1 cellular context compared by ENCODE assay signal in the genomic region with DNA sequence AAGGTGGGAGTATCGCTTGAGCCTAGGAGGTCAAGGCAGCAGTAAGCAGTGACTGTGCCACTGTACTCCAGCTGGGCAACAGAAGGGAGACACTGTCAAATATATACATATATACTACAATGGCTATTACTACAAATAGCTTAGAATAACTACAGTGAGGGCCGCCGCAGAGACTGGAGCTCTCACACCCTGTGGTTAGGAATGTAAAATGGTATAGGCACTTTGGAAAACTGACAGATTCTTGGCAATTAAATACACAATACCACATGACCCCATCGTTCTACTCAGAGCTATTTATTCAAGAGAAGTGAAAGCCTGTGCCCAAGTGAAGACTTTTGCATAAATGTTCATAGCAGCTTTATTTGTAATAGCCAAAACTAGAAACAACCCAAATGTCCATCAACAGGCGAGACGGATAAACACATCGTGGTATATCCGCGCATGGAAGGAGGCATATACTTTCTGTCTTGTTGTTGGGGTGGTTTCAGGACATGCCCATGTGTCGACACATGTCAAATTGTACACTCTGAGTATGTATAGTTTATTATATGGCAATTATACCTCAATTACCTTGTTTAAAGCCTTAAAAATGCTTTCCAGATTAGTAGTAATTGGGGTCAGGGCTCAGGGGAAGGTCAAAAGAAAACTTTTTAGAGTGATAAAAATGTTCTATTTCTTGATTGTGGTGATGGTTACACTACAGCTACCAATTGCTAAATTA.
A peak's percentile ranks its signal among the peaks of the same experiment; 100 is the strongest.
TF ChIP-seq lines count a peak whose summit lies in the region.

No MANE protein-coding gene starts in this region.

TF ChIP-seq in HEK293, 187 proteins besides CTCF, POLR2A, EP300 and RAD21 (continued from another document):
- TF ChIP-seq, protein P1, sequence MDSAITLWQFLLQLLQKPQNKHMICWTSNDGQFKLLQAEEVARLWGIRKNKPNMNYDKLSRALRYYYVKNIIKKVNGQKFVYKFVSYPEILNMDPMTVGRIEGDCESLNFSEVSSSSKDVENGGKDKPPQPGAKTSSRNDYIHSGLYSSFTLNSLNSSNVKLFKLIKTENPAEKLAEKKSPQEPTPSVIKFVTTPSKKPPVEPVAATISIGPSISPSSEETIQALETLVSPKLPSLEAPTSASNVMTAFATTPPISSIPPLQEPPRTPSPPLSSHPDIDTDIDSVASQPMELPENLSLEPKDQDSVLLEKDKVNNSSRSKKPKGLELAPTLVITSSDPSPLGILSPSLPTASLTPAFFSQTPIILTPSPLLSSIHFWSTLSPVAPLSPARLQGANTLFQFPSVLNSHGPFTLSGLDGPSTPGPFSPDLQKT (IDR thresholded peaks at IDR 0.05; ENCODE audit: borderline replicate concordance, low read depth, low read length): no peak
- TF ChIP-seq ZNF623 (tag by site-specific recombination; IDR thresholded peaks at IDR 0.05): no peak
- peak; percentile 38 for TF ChIP-seq OSR2 (tag by site-specific recombination; IDR thresholded peaks at IDR 0.05)
